Comparison of ENCODE assay signal across 37 cellular contexts in genomic region chr2:29688429-29688828, GRCh38.
"Had no signal": no experiment of that assay in that cellular context is flagged by ENCODE, and none has a peak within 500 bp of the region (broad histone marks: within the 10 kb centered on the region; RNA-seq: fewer than 3 reads in every experiment).

No MANE protein-coding gene starts in this region.

- H3K4me2 ChIP-seq: PC-9 had no signal

- FAIRE-seq: RCC 7860 had no signal

- DNase-seq: activated B cell treated with CpG ODN at 0.5 μM for 24 hours; activated CD4-positive, alpha-beta T cell treated with anti-CD3 and anti-CD28 coated beads for 4 hours; activated CD4-positive, alpha-beta T cell treated with anti-CD3 and anti-CD28 coated beads, Interleukin-2, amount 50 U/mL, for 4 hours; activated CD4-positive, CD25-positive, alpha-beta regulatory T cell treated with anti-CD3 and anti-CD28 coated beads, Interleukin-2, amount 50 U/mL, for 72 hours; activated CD8-positive, alpha-beta T cell treated with anti-CD3 and anti-CD28 coated beads for 36 hours; activated effector memory CD4-positive, alpha-beta T cell treated with anti-CD3 and anti-CD28 coated beads, Interleukin-2, amount 50 U/mL, for 16 hours; activated naive CD4-positive, alpha-beta T cell; activated naive CD4-positive, alpha-beta T cell treated with anti-CD3 and anti-CD28 coated beads, Interleukin-2, amount 50 U/mL, for 16 hours; activated naive CD8-positive, alpha-beta T cell treated with anti-CD3 and anti-CD28 coated beads for 36 hours; activated T-cell treated with anti-CD3 and anti-CD28 coated beads, Interleukin-2, amount 50 U/mL, for 1 hour; activated T-cell treated with anti-CD3 and anti-CD28 coated beads, Interleukin-2, amount 50 U/mL, for 72 hours; amniotic stem cell; aorta; brain microvascular endothelial cell; Kasumi-1; KG1; NCI-H1092 treated with DMSO at 0.1 percent for 48 hours; NCI-H1417; NCI-H187 treated with DMSO at 0.1 percent for 48 hours; NCI-H2081; NCI-H2171 treated with DMSO at 0.1 percent for 48 hours; NCI-H2227 treated with DMSO at 0.1 percent for 48 hours; NCI-H446 treated with DMSO at 0.1 percent for 48 hours; NCI-H524; NCI-H748 treated with DMSO at 0.1 percent for 48 hours; PC-9; SIG-M5; SW 1271; T-helper 1 cell; T-helper 2 cell; T-helper 9 cell had no signal

- H3K9me3 Mint-ChIP-seq: activated B cell treated with CpG ODN at 0.5 μM for 24 hours; activated CD8-positive, alpha-beta T cell treated with anti-CD3 and anti-CD28 coated beads for 36 hours; activated naive CD8-positive, alpha-beta T cell treated with anti-CD3 and anti-CD28 coated beads for 36 hours; activated T-cell treated with anti-CD3 and anti-CD28 coated beads, Interleukin-2, amount 50 U/mL, for 72 hours; activated T-helper 17 cell treated with anti-CD3 and anti-CD28 coated beads, Interleukin-2, amount 50 U/mL, for 72 hours had no signal

- H2AFZ ChIP-seq: PC-9 had no signal

- H3K27ac ChIP-seq: brain microvascular endothelial cell, cardiac muscle cell, PC-9, RWPE1, VCaP had no signal

- H3K36me3 Mint-ChIP-seq: activated naive CD8-positive, alpha-beta T cell treated with anti-CD3 and anti-CD28 coated beads for 36 hours had no signal

- H3K27ac Mint-ChIP-seq: activated B cell treated with CpG ODN at 0.5 μM for 24 hours; activated CD8-positive, alpha-beta T cell treated with anti-CD3 and anti-CD28 coated beads for 36 hours; activated naive CD8-positive, alpha-beta T cell treated with anti-CD3 and anti-CD28 coated beads for 36 hours; activated T-cell treated with anti-CD3 and anti-CD28 coated beads, Interleukin-2, amount 50 U/mL, for 72 hours; activated T-helper 17 cell treated with anti-CD3 and anti-CD28 coated beads, Interleukin-2, amount 50 U/mL, for 72 hours had no signal

- ATAC-seq: activated CD8-positive, alpha-beta T cell treated with anti-CD3 and anti-CD28 coated beads for 36 hours; activated T-cell treated with anti-CD3 and anti-CD28 coated beads, Interleukin-2, amount 50 U/mL, for 72 hours; activated T-helper 17 cell treated with anti-CD3 and anti-CD28 coated beads, Interleukin-2, amount 50 U/mL, for 72 hours; Right ventricle myocardium inferior had no signal

- H3K36me3 ChIP-seq: brain microvascular endothelial cell, cardiac muscle cell had no signal

- H3K4me3 Mint-ChIP-seq: activated B cell treated with CpG ODN at 0.5 μM for 24 hours; activated CD8-positive, alpha-beta T cell treated with anti-CD3 and anti-CD28 coated beads for 36 hours; activated naive CD8-positive, alpha-beta T cell treated with anti-CD3 and anti-CD28 coated beads for 36 hours; activated T-cell treated with anti-CD3 and anti-CD28 coated beads, Interleukin-2, amount 50 U/mL, for 72 hours; activated T-helper 17 cell treated with anti-CD3 and anti-CD28 coated beads, Interleukin-2, amount 50 U/mL, for 72 hours had no signal

- H3K27me3 Mint-ChIP-seq: activated B cell treated with CpG ODN at 0.5 μM for 24 hours had no signal

- H3K4me3 ChIP-seq: cardiac muscle cell, PC-9 had no signal

- H3K4me1 Mint-ChIP-seq: activated B cell treated with CpG ODN at 0.5 μM for 24 hours; activated naive CD8-positive, alpha-beta T cell treated with anti-CD3 and anti-CD28 coated beads for 36 hours; activated T-helper 17 cell treated with anti-CD3 and anti-CD28 coated beads, Interleukin-2, amount 50 U/mL, for 72 hours had no signal

- H3K27me3 ChIP-seq: brain microvascular endothelial cell, cardiac muscle cell had no signal
